Comparison of ENCODE assay signal across 12 cellular contexts in genomic region chr10:103443475-103444185, GRCh38. TPM values are rescaled to one million over a fixed set of nuclear protein-coding genes. Genes with fewer than 3 reads are reported as not detected.
DNase-seq lines count a peak whose midpoint lies in the region; ATAC-seq and TF ChIP-seq lines count a peak whose summit lies in the region.
"Had no signal": no experiment of that assay in that cellular context is flagged by ENCODE, and none has a peak within 500 bp of the region (broad histone marks: within the 10 kb centered on the region; RNA-seq: fewer than 3 reads in every experiment).

No MANE protein-coding gene starts in this region.

- DNase-seq in natural killer cell, result no peak
- no peak for DNase-seq in natural killer cell treated with Interleukin-12 subunit alpha and Interleukin-12 subunit beta and Interleukin-15 and Interleukin-18, amount 100 ng/mL, for 72 hours (ENCODE audit: low spot score)
- DNase-seq in AG20443 (ENCODE audit: low spot score), result no peak
- DNase-seq in SW 1271 (lab: John Stamatoyannopoulos, UW), result no peak
- DNase-seq: activated CD4-positive, alpha-beta T cell treated with anti-CD3 and anti-CD28 coated beads, Interleukin-2, amount 50 U/mL, for 4 hours; cortex of kidney; islet precursor cell; naive thymus-derived CD8-positive, alpha-beta T cell; thyroid gland had no signal

- H3K4me3 Mint-ChIP-seq in natural killer cell, result no peak overlapping the region
- no peak overlapping the region for H3K4me3 Mint-ChIP-seq in natural killer cell treated with Interleukin-12 subunit alpha and Interleukin-12 subunit beta and Interleukin-15 and Interleukin-18, amount 100 ng/mL, for 72 hours
- H3K4me3 Mint-ChIP-seq: GM23338; naive thymus-derived CD8-positive, alpha-beta T cell had no signal

- peak overlapping the region; percentile 35 to 91 for H3K27ac Mint-ChIP-seq in natural killer cell
- H3K27ac Mint-ChIP-seq in natural killer cell treated with Interleukin-12 subunit alpha and Interleukin-12 subunit beta and Interleukin-15 and Interleukin-18, amount 100 ng/mL, for 72 hours, result peak overlapping the region in 1 of 2 donors; percentile 68
- H3K27ac Mint-ChIP-seq: GM23338 had no signal

- H3K27me3 Mint-ChIP-seq in natural killer cell (ENCODE audit: low read depth in 2 of 2), result no peaks in the 10 kb centered on the region
- no peaks in the 10 kb centered on the region for H3K27me3 Mint-ChIP-seq in natural killer cell treated with Interleukin-12 subunit alpha and Interleukin-12 subunit beta and Interleukin-15 and Interleukin-18, amount 100 ng/mL, for 72 hours
- H3K27me3 Mint-ChIP-seq: naive thymus-derived CD8-positive, alpha-beta T cell had no signal

- H3K9me3 Mint-ChIP-seq in natural killer cell, result no peaks in the 10 kb centered on the region
- no peaks in the 10 kb centered on the region for H3K9me3 Mint-ChIP-seq in natural killer cell treated with Interleukin-12 subunit alpha and Interleukin-12 subunit beta and Interleukin-15 and Interleukin-18, amount 100 ng/mL, for 72 hours
- H3K9me3 Mint-ChIP-seq: GM23338; naive thymus-derived CD8-positive, alpha-beta T cell had no signal

- H3K4me1 Mint-ChIP-seq in natural killer cell, result peaks cover 15 to 40% of the 10 kb centered on the region in 2 donors
- H3K4me1 Mint-ChIP-seq in natural killer cell treated with Interleukin-12 subunit alpha and Interleukin-12 subunit beta and Interleukin-15 and Interleukin-18, amount 100 ng/mL, for 72 hours (ENCODE audit: low read depth in 2 of 2), result peaks cover 2 to 30% of the 10 kb centered on the region in 2 donors
- H3K4me1 Mint-ChIP-seq: GM23338 had no signal

- intact Hi-C loops in natural killer cell (cut with micrococcal nuclease), result no loop called here

- ATAC-seq in natural killer cell, result no peak
- ATAC-seq in natural killer cell treated with Interleukin-12 subunit alpha and Interleukin-12 subunit beta and Interleukin-15 and Interleukin-18, amount 100 ng/mL, for 72 hours, result no peak
- ATAC-seq: GM23338; naive thymus-derived CD8-positive, alpha-beta T cell had no signal

- H3K36me3 Mint-ChIP-seq in natural killer cell, result peaks cover 5% of the 10 kb centered on the region
- H3K36me3 Mint-ChIP-seq in natural killer cell treated with Interleukin-12 subunit alpha and Interleukin-12 subunit beta and Interleukin-15 and Interleukin-18, amount 100 ng/mL, for 72 hours, result peaks cover 14% of the 10 kb centered on the region

- TF ChIP-seq CTCF in natural killer cell (IDR thresholded peaks at IDR 0.05), result no peak

RNA-seq across cellular contexts. Expression of gene CALHM2, which starts 8.5 kb away (rescaled TPM):
- total RNA-seq in natural killer cell, result 10 to 100 TPM; 26.6 to 55.2 (median 37.2) TPM
- total RNA-seq in natural killer cell treated with Interleukin-12 subunit alpha and Interleukin-12 subunit beta and Interleukin-15 and Interleukin-18, amount 100 ng/mL, for 72 hours, result 10 to 100 TPM; 11.2 to 12.7 TPM

RNA-seq across cellular contexts. Expression of gene CALHM1, which starts 15.1 kb away (rescaled TPM):
- under 1 TPM in 2 of 3 donors, not detected in 1; 0.23 to 0.57 TPM for total RNA-seq in natural killer cell
- not detected for total RNA-seq in natural killer cell treated with Interleukin-12 subunit alpha and Interleukin-12 subunit beta and Interleukin-15 and Interleukin-18, amount 100 ng/mL, for 72 hours
- total RNA-seq: fibroblast of villous mesenchyme; GM23338; naive thymus-derived CD8-positive, alpha-beta T cell; thyroid gland had no signal

RNA-seq across cellular contexts. Expression of gene CALHM3, which starts 35.4 kb away (rescaled TPM):
- total RNA-seq in natural killer cell, result not detected
- total RNA-seq in natural killer cell treated with Interleukin-12 subunit alpha and Interleukin-12 subunit beta and Interleukin-15 and Interleukin-18, amount 100 ng/mL, for 72 hours, result not detected
- total RNA-seq: naive thymus-derived CD8-positive, alpha-beta T cell; T-helper 2 cell treated with Interferon-gamma antibody and Interleukin-4, amounts not matched to agents 100 ng/mL and 5 ng/mL, for 36 hours; thyroid gland had no signal

RNA-seq across cellular contexts. Expression of gene PDCD11, which starts 47.2 kb away (rescaled TPM):
- 10 to 100 TPM; 25.5 to 30.9 (median 29.5) TPM for total RNA-seq in natural killer cell
- total RNA-seq in natural killer cell treated with Interleukin-12 subunit alpha and Interleukin-12 subunit beta and Interleukin-15 and Interleukin-18, amount 100 ng/mL, for 72 hours, result 100 to 1,000 TPM in 1 of 2 donors, 10 to 100 TPM in 1; 61.7 to 151 TPM

RNA-seq across cellular contexts. Expression of gene ATP5MK, which starts 47.4 kb away (rescaled TPM):
- 100 to 1,000 TPM; 121 to 157 (median 154) TPM for total RNA-seq in natural killer cell
- total RNA-seq in natural killer cell treated with Interleukin-12 subunit alpha and Interleukin-12 subunit beta and Interleukin-15 and Interleukin-18, amount 100 ng/mL, for 72 hours, result 100 to 1,000 TPM; 161 to 302 TPM
